Comparison of ENCODE assay signal across 1 cellular context in the genomic region with DNA sequence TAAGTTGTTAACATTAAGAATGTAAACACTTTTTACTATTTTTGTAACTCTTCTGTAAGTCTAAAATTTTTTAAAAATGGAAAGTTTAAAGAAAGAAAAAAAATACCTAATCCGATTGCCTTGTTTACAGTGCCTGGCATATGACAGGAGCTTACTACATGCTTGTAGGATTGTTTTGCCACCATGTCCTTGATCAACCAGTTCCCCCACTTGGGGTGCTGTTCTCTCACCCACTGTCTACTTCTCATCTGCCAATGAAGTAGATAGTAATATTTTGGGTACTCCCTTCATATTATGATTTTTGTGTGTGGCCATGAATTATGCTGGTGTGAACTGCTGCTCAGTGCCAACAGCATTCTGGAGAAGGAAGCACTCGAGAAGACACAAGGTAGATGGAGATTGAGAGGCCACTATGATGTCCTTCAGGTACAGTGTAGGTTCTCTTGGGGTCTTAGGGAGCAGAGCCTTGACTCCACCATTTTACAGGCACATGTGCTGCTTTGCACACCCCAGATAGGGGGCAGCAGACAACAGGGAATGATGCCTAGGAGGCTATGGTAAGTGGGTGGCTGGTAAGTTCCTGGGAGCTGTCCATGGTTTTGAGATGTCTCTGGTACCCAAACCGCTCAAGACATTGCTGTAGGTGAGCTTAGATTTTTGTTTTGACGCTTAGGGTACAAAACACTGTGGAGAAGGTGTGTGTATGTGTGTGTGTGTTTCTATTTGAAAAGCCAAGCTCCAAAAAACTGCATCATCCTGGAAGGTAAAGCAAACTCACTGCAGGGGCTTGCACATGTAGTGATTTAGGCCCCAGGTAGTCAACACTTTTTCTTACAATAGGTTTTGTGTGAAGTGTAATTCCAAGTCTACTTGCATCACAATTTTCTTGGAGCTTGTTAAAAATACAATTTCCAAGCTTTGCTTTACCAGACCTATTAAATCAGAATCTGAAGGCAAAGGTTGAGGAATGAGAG.
TF ChIP-seq lines count a peak whose summit lies in the region.

No MANE protein-coding gene starts in this region.

TF ChIP-seq in HepG2, 621 proteins besides CTCF, POLR2A, EP300 and RAD21 (continued from another document and continues in another):
- TF ChIP-seq, protein P1, sequence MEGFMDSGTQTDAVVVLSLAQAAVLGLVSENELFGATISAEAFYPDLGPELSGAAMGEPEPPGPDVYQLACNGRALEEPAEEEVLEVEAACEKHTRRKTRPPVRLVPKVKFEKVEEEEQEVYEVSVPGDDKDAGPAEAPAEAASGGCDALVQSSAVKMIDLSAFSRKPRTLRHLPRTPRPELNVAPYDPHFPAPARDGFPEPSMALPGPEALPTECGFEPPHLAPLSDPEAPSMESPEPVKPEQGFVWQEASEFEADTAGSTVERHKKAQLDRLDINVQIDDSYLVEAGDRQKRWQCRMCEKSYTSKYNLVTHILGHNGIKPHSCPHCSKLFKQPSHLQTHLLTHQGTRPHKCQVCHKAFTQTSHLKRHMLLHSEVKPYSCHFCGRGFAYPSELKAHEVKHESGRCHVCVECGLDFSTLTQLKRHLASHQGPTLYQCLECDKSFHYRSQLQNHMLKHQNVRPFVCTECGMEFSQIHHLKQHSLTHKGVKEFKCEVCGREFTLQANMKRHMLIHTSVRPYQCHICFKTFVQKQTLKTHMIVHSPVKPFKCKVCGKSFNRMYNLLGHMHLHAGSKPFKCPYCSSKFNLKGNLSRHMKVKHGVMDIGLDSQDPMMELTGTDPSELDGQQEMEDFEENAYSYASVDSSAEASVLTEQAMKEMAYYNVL (CRISPR knock-in tag; IDR thresholded peaks at IDR 0.05; ENCODE audit: borderline replicate concordance) = no peak
- TF ChIP-seq, protein P2, sequence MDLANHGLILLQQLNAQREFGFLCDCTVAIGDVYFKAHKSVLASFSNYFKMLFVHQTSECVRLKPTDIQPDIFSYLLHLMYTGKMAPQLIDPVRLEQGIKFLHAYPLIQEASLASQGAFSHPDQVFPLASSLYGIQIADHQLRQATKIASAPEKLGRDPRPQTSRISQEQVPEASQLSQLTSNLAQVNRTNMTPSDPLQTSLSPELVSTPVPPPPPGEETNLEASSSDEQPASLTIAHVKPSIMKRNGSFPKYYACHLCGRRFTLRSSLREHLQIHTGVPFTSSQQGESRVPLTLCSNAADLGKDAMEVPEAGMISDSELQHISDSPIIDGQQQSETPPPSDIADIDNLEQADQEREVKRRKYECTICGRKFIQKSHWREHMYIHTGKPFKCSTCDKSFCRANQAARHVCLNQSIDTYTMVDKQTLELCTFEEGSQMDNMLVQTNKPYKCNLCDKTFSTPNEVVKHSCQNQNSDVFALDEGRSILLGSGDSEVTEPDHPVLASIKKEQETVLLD (CRISPR knock-in tag; IDR thresholded peaks at IDR 0.05; ENCODE audit: low read depth) = no peak
- TF ChIP-seq TCF7 (IDR thresholded peaks at IDR 0.05; ENCODE audit: low read depth) (no peak), RARA (CRISPR knock-in tag; IDR thresholded peaks at IDR 0.05) (peak; percentile 51; the same call in 1 of the 2 replicates), ZNF589 (CRISPR knock-in tag; conservative IDR thresholded peaks at IDR 0.05) (0 out of 2 replicates have a peak, but pooled peaks have one; percentile 41), PHB2 (IDR thresholded peaks at IDR 0.05; ENCODE audit: partially characterized antibody) (no peak), MED1 (CRISPR knock-in tag; IDR thresholded peaks at IDR 0.05) (no peak), TRIM24 (CRISPR knock-in tag; IDR thresholded peaks at IDR 0.05) (no peak), ZNF230 (CRISPR knock-in tag; IDR thresholded peaks at IDR 0.05) (peak; percentile 73; the same call in 1 of the 2 replicates), KDM2A (CRISPR knock-in tag; IDR thresholded peaks at IDR 0.05; ENCODE audit: borderline replicate concordance, low read depth) (peak; percentile 64; the same call in 1 of the 2 replicates), ZNF552 (CRISPR knock-in tag; IDR thresholded peaks at IDR 0.05; ENCODE audit: borderline replicate concordance) (no peak), JUN (CRISPR knock-in tag; IDR thresholded peaks at IDR 0.05) (no peak), ZKSCAN1 (IDR thresholded peaks at IDR 0.05; ENCODE audit: low read length) (no peak), RFX3 (CRISPR knock-in tag; IDR thresholded peaks at IDR 0.05) (no peak), ZNF205 (CRISPR knock-in tag; IDR thresholded peaks at IDR 0.05) (no peak), FIP1L1 (IDR thresholded peaks at IDR 0.05; ENCODE audit: borderline replicate concordance, insufficient read depth, low read depth, low read length) (no peak), TEAD2 (CRISPR knock-in tag; IDR thresholded peaks at IDR 0.05) (no peak; the same call in 1 of the 2 replicates), FOXK2 (IDR thresholded peaks at IDR 0.05) (no peak), MIXL1 (CRISPR knock-in tag; IDR thresholded peaks at IDR 0.05) (peak; percentile 86), SMARCC2 (IDR thresholded peaks at IDR 0.05) (no peak), THAP11 (CRISPR knock-in tag; IDR thresholded peaks at IDR 0.05) (peak; percentile 39; the same call in 1 of the 2 replicates), ZNF232 (CRISPR knock-in tag; IDR thresholded peaks at IDR 0.05; ENCODE audit: borderline replicate concordance) (peak; percentile 88; the same call in 1 of the 2 replicates), FOXA3 (CRISPR knock-in tag; IDR thresholded peaks at IDR 0.05) (peak; percentile 35; the same call in 1 of the 2 replicates), ZNF746 (CRISPR knock-in tag; IDR thresholded peaks at IDR 0.05) (no peak), KAT8 (CRISPR knock-in tag; IDR thresholded peaks at IDR 0.05) (peak; percentile 53; the same call in 1 of the 2 replicates), ZNF7 (CRISPR knock-in tag; IDR thresholded peaks at IDR 0.05) (no peak), PCBP1 (IDR thresholded peaks at IDR 0.05; ENCODE audit: borderline replicate concordance, low read depth, low read length) (no peak), CHCHD3 (CRISPR knock-in tag; IDR thresholded peaks at IDR 0.05) (no peak)
- TF ChIP-seq, protein P3, sequence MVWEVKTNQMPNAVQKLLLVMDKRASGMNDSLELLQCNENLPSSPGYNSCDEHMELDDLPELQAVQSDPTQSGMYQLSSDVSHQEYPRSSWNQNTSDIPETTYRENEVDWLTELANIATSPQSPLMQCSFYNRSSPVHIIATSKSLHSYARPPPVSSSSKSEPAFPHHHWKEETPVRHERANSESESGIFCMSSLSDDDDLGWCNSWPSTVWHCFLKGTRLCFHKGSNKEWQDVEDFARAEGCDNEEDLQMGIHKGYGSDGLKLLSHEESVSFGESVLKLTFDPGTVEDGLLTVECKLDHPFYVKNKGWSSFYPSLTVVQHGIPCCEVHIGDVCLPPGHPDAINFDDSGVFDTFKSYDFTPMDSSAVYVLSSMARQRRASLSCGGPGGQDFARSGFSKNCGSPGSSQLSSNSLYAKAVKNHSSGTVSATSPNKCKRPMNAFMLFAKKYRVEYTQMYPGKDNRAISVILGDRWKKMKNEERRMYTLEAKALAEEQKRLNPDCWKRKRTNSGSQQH (CRISPR knock-in tag; IDR thresholded peaks at IDR 0.05; ENCODE audit: low read depth) = peak; percentile 86; the same call in 1 of the 2 replicates
- TF ChIP-seq, protein P4, sequence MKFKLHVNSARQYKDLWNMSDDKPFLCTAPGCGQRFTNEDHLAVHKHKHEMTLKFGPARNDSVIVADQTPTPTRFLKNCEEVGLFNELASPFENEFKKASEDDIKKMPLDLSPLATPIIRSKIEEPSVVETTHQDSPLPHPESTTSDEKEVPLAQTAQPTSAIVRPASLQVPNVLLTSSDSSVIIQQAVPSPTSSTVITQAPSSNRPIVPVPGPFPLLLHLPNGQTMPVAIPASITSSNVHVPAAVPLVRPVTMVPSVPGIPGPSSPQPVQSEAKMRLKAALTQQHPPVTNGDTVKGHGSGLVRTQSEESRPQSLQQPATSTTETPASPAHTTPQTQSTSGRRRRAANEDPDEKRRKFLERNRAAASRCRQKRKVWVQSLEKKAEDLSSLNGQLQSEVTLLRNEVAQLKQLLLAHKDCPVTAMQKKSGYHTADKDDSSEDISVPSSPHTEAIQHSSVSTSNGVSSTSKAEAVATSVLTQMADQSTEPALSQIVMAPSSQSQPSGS (CRISPR knock-in tag; IDR thresholded peaks at IDR 0.05) = peak; percentile 73; the same call in 1 of the 2 replicates
- TF ChIP-seq, protein P5, sequence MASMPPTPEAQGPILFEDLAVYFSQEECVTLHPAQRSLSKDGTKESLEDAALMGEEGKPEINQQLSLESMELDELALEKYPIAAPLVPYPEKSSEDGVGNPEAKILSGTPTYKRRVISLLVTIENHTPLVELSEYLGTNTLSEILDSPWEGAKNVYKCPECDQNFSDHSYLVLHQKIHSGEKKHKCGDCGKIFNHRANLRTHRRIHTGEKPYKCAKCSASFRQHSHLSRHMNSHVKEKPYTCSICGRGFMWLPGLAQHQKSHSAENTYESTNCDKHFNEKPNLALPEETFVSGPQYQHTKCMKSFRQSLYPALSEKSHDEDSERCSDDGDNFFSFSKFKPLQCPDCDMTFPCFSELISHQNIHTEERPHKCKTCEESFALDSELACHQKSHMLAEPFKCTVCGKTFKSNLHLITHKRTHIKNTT (CRISPR knock-in tag; IDR thresholded peaks at IDR 0.05) = no peak
- TF ChIP-seq, protein P6, sequence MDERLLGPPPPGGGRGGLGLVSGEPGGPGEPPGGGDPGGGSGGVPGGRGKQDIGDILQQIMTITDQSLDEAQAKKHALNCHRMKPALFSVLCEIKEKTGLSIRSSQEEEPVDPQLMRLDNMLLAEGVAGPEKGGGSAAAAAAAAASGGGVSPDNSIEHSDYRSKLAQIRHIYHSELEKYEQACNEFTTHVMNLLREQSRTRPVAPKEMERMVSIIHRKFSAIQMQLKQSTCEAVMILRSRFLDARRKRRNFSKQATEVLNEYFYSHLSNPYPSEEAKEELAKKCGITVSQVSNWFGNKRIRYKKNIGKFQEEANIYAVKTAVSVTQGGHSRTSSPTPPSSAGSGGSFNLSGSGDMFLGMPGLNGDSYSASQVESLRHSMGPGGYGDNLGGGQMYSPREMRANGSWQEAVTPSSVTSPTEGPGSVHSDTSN (CRISPR knock-in tag; IDR thresholded peaks at IDR 0.05) = no peak
- TF ChIP-seq, protein P7, sequence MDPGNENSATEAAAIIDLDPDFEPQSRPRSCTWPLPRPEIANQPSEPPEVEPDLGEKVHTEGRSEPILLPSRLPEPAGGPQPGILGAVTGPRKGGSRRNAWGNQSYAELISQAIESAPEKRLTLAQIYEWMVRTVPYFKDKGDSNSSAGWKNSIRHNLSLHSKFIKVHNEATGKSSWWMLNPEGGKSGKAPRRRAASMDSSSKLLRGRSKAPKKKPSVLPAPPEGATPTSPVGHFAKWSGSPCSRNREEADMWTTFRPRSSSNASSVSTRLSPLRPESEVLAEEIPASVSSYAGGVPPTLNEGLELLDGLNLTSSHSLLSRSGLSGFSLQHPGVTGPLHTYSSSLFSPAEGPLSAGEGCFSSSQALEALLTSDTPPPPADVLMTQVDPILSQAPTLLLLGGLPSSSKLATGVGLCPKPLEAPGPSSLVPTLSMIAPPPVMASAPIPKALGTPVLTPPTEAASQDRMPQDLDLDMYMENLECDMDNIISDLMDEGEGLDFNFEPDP (CRISPR knock-in tag; conservative IDR thresholded peaks at IDR 0.05) = 0 out of 2 replicates have a peak, but pooled peaks have one; percentile 61
- TF ChIP-seq, protein P8, sequence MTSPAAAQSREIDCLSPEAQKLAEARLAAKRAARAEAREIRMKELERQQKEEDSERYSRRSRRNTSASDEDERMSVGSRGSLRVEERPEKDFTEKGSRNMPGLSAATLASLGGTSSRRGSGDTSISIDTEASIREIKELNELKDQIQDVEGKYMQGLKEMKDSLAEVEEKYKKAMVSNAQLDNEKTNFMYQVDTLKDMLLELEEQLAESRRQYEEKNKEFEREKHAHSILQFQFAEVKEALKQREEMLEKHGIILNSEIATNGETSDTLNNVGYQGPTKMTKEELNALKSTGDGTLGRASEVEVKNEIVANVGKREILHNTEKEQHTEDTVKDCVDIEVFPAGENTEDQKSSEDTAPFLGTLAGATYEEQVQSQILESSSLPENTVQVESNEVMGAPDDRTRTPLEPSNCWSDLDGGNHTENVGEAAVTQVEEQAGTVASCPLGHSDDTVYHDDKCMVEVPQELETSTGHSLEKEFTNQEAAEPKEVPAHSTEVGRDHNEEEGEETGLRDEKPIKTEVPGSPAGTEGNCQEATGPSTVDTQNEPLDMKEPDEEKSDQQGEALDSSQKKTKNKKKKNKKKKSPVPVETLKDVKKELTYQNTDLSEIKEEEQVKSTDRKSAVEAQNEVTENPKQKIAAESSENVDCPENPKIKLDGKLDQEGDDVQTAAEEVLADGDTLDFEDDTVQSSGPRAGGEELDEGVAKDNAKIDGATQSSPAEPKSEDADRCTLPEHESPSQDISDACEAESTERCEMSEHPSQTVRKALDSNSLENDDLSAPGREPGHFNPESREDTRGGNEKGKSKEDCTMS (CRISPR knock-in tag; conservative IDR thresholded peaks at IDR 0.05) = 0 out of 2 replicates have a peak, but pooled peaks have one; percentile 72
- TF ChIP-seq, protein P9, sequence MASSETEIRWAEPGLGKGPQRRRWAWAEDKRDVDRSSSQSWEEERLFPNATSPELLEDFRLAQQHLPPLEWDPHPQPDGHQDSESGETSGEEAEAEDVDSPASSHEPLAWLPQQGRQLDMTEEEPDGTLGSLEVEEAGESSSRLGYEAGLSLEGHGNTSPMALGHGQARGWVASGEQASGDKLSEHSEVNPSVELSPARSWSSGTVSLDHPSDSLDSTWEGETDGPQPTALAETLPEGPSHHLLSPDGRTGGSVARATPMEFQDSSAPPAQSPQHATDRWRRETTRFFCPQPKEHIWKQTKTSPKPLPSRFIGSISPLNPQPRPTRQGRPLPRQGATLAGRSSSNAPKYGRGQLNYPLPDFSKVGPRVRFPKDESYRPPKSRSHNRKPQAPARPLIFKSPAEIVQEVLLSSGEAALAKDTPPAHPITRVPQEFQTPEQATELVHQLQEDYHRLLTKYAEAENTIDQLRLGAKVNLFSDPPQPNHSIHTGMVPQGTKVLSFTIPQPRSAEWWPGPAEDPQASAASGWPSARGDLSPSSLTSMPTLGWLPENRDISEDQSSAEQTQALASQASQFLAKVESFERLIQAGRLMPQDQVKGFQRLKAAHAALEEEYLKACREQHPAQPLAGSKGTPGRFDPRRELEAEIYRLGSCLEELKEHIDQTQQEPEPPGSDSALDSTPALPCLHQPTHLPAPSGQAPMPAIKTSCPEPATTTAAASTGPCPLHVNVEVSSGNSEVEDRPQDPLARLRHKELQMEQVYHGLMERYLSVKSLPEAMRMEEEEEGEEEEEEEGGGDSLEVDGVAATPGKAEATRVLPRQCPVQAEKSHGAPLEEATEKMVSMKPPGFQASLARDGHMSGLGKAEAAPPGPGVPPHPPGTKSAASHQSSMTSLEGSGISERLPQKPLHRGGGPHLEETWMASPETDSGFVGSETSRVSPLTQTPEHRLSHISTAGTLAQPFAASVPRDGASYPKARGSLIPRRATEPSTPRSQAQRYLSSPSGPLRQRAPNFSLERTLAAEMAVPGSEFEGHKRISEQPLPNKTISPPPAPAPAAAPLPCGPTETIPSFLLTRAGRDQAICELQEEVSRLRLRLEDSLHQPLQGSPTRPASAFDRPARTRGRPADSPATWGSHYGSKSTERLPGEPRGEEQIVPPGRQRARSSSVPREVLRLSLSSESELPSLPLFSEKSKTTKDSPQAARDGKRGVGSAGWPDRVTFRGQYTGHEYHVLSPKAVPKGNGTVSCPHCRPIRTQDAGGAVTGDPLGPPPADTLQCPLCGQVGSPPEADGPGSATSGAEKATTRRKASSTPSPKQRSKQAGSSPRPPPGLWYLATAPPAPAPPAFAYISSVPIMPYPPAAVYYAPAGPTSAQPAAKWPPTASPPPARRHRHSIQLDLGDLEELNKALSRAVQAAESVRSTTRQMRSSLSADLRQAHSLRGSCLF (CRISPR knock-in tag; IDR thresholded peaks at IDR 0.05; ENCODE audit: borderline replicate concordance) = no peak
- TF ChIP-seq, protein P10, sequence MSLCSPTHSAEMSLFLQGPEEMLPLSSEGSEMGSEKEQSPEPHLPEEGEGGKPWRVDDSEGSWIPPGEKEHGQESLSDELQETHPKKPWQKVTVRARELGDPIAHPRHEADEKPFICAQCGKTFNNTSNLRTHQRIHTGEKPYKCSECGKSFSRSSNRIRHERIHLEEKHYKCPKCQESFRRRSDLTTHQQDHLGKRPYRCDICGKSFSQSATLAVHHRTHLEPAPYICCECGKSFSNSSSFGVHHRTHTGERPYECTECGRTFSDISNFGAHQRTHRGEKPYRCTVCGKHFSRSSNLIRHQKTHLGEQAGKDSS (CRISPR knock-in tag; IDR thresholded peaks at IDR 0.05; ENCODE audit: borderline replicate concordance, low read depth) = peak; percentile 52; the same call in 1 of the 2 replicates
